Comparison of ENCODE assay signal across 9 cellular contexts in genomic region chr7:25179325-25179724, GRCh38. TPM values are rescaled to one million over a fixed set of nuclear protein-coding genes. Genes with fewer than 3 reads are reported as not detected.
DNase-seq lines count a peak whose midpoint lies in the region; ATAC-seq and TF ChIP-seq lines count a peak whose summit lies in the region.
"Had no signal": no experiment of that assay in that cellular context is flagged by ENCODE, and none has a peak within 500 bp of the region (broad histone marks: within the 10 kb centered on the region; RNA-seq: fewer than 3 reads in every experiment).

No MANE protein-coding gene starts in this region.

- H4K91ac ChIP-seq in trophoblast cell (ENCODE audit: low read depth, low read length), result no peak overlapping the region

- peak overlapping the region; percentile 45; the same call in 1 of the 2 replicates for H3K27ac ChIP-seq in Panc1 (ENCODE audit: low read length)
- peak overlapping the region; percentile 89 to 91 (median 90) for H3K27ac ChIP-seq in esophagus squamous epithelium
- no peak overlapping the region for H3K27ac ChIP-seq in trophoblast cell (ENCODE audit: low read depth, low read length)

- H3K9ac ChIP-seq in trophoblast cell (ENCODE audit: low read length), result no peak overlapping the region

- ATAC-seq in Panc1, result no peak
- no peak for ATAC-seq in GM21447 (IDR thresholded peaks at IDR 0.05; ENCODE audit: unreplicated experiment)
- no peak for ATAC-seq in HG02973 (IDR thresholded peaks at IDR 0.05; ENCODE audit: unreplicated experiment)
- ATAC-seq in HG02798 (IDR thresholded peaks at IDR 0.05; ENCODE audit: poor library complexity, unreplicated experiment), result no peak

- H3K9me3 ChIP-seq in Panc1 (ENCODE audit: control insufficient read depth, insufficient read depth, low read depth, low read length) (no peaks in the 10 kb centered on the region), esophagus squamous epithelium (no peaks in the 10 kb centered on the region), trophoblast cell (ENCODE audit: insufficient read depth, low read depth, low read length) (no peaks in the 10 kb centered on the region)

- peaks cover under 1% of the 10 kb centered on the region for H3K27me3 Mint-ChIP-seq in Calu3 (ENCODE audit: unreplicated experiment)

- CTCF ChIA-PET in Calu3 (lab: Charles Lee) (interaction anchor here (0.6 to 1.5 kb wide), 5 partner anchors 37 to 624 kb away, joined by 4 to 45 read pairs (median 8); partner anchors contain the start of gene CYCS), Panc1 (lab: Charles Lee) (interaction anchor here (0.6 to 0.7 kb wide), 2 partner anchors 448 to 1388 kb away, joined by 3 read pairs; no protein-coding TSS in a partner anchor)

- H3K23ac ChIP-seq in trophoblast cell (ENCODE audit: low read length), result no peak overlapping the region

- H3K27ac Mint-ChIP-seq in Calu3 (ENCODE audit: unreplicated experiment), result peak overlapping the region; percentile 57

- WGBS in esophagus squamous epithelium, 2 donors, result 60 to 64% methylated on average over 9 of the region's 9 CpGs
- no CpG with 5 or more reads among the region's 9 CpGs for WGBS in trophoblast cell (ENCODE audit: extremely low coverage, insufficient coverage, insufficient read length)

- H3K4me2 ChIP-seq in trophoblast cell (ENCODE audit: low read length), result peak overlapping the region; percentile 79

- H3K4me1 ChIP-seq in Panc1 (ENCODE audit: control insufficient read depth, insufficient read depth, low read length) (peaks cover 6% of the 10 kb centered on the region), esophagus squamous epithelium (peaks cover 7 to 15% (median 14%) of the 10 kb centered on the region in 3 donors), trophoblast cell (ENCODE audit: control insufficient read depth in 1 of 2, insufficient read depth in 2 of 2, low read length in 2 of 2) (peaks cover 3 to 6% of the 10 kb centered on the region in 2 experiments)

- no peak for TF ChIP-seq CTCF in Calu3 (IDR thresholded peaks at IDR 0.05; ENCODE audit: unreplicated experiment)
- no peak for TF ChIP-seq CTCF in Panc1 (IDR thresholded peaks at IDR 0.05)
- no peak for TF ChIP-seq CTCF in esophagus squamous epithelium (IDR thresholded peaks at IDR 0.05)

- H3K4me1 Mint-ChIP-seq in Calu3 (ENCODE audit: low read depth, unreplicated experiment), result no peaks in the 10 kb centered on the region

- in situ Hi-C loops in Panc1 (cut with HindIII; ENCODE audit: low pct_unique_long_range_greater_than_20kb, low sequenced_read_pairs), result no loop called here

- no peak overlapping the region for H2AK5ac ChIP-seq in trophoblast cell (ENCODE audit: low read length)

- H3K36me3 ChIP-seq in Panc1 (ENCODE audit: control insufficient read depth, insufficient read depth, low read length) (no peaks in the 10 kb centered on the region), esophagus squamous epithelium (no peaks in the 10 kb centered on the region), trophoblast cell (ENCODE audit: control insufficient read depth in 1 of 2, insufficient read depth in 2 of 2, low read length in 2 of 2) (no peaks in the 10 kb centered on the region)

- H3K27me3 ChIP-seq in Panc1 (ENCODE audit: control insufficient read depth, insufficient read depth, low read length), result 0 out of 2 replicates have a peak, but pooled peaks cover 4% of the 10 kb centered on the region
- no peaks in the 10 kb centered on the region for H3K27me3 ChIP-seq in esophagus squamous epithelium
- no peaks in the 10 kb centered on the region for H3K27me3 ChIP-seq in trophoblast cell (ENCODE audit: insufficient read depth, low read length)

- peaks cover 5% of the 10 kb centered on the region for H3K79me1 ChIP-seq in trophoblast cell (ENCODE audit: low read length)

- no peak overlapping the region for H3K14ac ChIP-seq in trophoblast cell (ENCODE audit: low read length)

- H4K12ac ChIP-seq in trophoblast cell (ENCODE audit: low read depth, low read length), result no peak overlapping the region

- H3K79me2 ChIP-seq in trophoblast cell (ENCODE audit: control insufficient read depth, insufficient read depth, low read length, poor library complexity), result peaks cover 3% of the 10 kb centered on the region

- H3K4me3 ChIP-seq in Panc1 (ENCODE audit: low read depth in 2 of 2, low read length in 2 of 2) (peak overlapping the region; percentile 49 to 57), esophagus squamous epithelium (peak overlapping the region; percentile 74 to 88 (median 80)), trophoblast cell (ENCODE audit: low read depth, low read length) (peak overlapping the region; percentile 83)

- no peak overlapping the region for H2BK120ac ChIP-seq in trophoblast cell (ENCODE audit: insufficient read depth, low read length, poor library complexity)

- H3K9me3 Mint-ChIP-seq in Calu3 (ENCODE audit: low read depth, unreplicated experiment), result no peaks in the 10 kb centered on the region

- no peak overlapping the region for H4K8ac ChIP-seq in trophoblast cell (ENCODE audit: low read depth, low read length)

- H2BK5ac ChIP-seq in trophoblast cell (ENCODE audit: low read depth, low read length, poor library complexity), result no peak overlapping the region

- H3K36me3 Mint-ChIP-seq in Calu3 (ENCODE audit: insufficient read depth, unreplicated experiment), result peaks cover 22% of the 10 kb centered on the region

- H2AFZ ChIP-seq in trophoblast cell (ENCODE audit: insufficient read depth, low read length, poor library complexity), result peak overlapping the region; percentile 66

- DNase-seq in Calu3 (no peak), Panc1 (ENCODE audit: low read depth, low spot score) (no peak), esophagus squamous epithelium (lab: John Stamatoyannopoulos, UW) (no peak), trophoblast cell (no peak), SW 1271 (lab: John Stamatoyannopoulos, UW) (no peak)
- DNase-seq: NCI-H748 treated with DMSO at 0.1 percent for 48 hours had no signal

- peak overlapping the region; percentile 83 for H3K4me3 Mint-ChIP-seq in Calu3 (ENCODE audit: low read depth, unreplicated experiment)

- POLR2A ChIA-PET in Panc1 (lab: Charles Lee), result interaction anchor here (0.7 kb wide), 1 partner anchor 55 kb away, joined by 4 read pairs; no protein-coding TSS in a partner anchor

- no peak overlapping the region for H3K18ac ChIP-seq in trophoblast cell (ENCODE audit: low read length)

- intact Hi-C loops in Calu3 (cut with micrococcal nuclease; ENCODE audit: unreplicated experiment), result no loop called here
- intact Hi-C loops in Panc1 (cut with micrococcal nuclease; ENCODE audit: unreplicated experiment), result no loop called here
- intact Hi-C loops in esophagus squamous epithelium (cut with DNase I), result no loop called here

- H3K4ac ChIP-seq in trophoblast cell (ENCODE audit: low read depth, low read length), result no peak overlapping the region

- no TSS peak for BruUV-seq in Calu3 (replicated peaks; lab: Mats Ljungman, UMichigan)
- BruUV-seq in Panc1 (replicated peaks; lab: Mats Ljungman, UMichigan), result no TSS peak

- H2BK12ac ChIP-seq in trophoblast cell (ENCODE audit: low read length), result no peak overlapping the region

- TF ChIP-seq POLR2A in esophagus squamous epithelium (IDR thresholded peaks at IDR 0.05), result no peak

RNA-seq across cellular contexts. Expression of gene NPVF, which starts 49.0 kb away (rescaled TPM):
- total RNA-seq in Calu3 (2022) (not detected in 2 replicates), Panc1 (2021; ENCODE audit: unreplicated experiment) (not detected), esophagus squamous epithelium (not detected)
- polyA plus RNA-seq in Panc1 (2012; ENCODE audit: insufficient read length), result not detected
- polyA plus RNA-seq in trophoblast cell (2013), result not detected in 2 replicates

RNA-seq across cellular contexts. Expression of gene CYCS, which starts 54.3 kb away (rescaled TPM):
- 258 and 276 TPM in 2 replicates for total RNA-seq in Calu3 (2022)
- total RNA-seq in Panc1 (2021; ENCODE audit: unreplicated experiment), result 245 TPM
- 209 TPM for polyA plus RNA-seq in Panc1 (2012; ENCODE audit: insufficient read length)
- total RNA-seq in esophagus squamous epithelium, result 100 to 1,000 TPM in 1 of 4 donors, 10 to 100 TPM in 3; 48.1 to 117 (median 72.8) TPM
- polyA plus RNA-seq in trophoblast cell (2013), result 178 and 183 TPM in 2 replicates
